Comparison of ENCODE assay signal across 1 cellular context in the genomic region with DNA sequence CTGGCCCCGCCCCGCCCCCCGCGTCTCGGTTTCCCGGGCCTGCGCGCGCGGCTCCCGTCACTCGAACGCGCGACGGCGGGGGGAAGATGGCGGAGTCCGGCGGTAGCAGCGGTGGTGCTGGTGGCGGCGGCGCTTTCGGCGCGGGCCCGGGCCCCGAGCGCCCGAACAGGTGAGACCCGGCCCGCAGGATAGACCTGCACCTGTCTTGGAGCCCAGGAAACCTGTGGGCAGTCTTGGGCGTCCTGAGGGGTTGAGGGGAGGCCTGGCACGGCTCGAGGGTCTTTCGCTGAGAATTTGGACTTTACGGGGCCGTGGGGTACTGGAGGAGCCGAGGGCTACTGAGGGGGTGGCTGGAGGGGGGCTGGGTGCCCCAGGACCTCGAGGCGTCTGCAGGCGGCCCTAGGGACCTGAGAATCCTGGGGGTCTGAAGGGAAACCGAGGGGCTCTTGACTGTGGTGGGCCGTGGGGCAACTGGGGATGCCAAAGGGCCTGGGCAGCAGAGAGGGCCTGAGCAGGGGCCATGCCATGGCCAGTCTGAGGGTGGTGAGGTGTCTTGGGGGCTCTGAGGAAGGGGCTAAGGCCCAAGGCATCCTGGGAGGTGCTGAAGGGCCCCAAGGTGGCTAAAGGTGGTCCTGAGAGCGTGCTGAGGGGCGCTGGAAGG.
A peak's percentile ranks its signal among the peaks of the same experiment; 100 is the strongest.
TF ChIP-seq lines count a peak whose summit lies in the region.

A gene with protein sequence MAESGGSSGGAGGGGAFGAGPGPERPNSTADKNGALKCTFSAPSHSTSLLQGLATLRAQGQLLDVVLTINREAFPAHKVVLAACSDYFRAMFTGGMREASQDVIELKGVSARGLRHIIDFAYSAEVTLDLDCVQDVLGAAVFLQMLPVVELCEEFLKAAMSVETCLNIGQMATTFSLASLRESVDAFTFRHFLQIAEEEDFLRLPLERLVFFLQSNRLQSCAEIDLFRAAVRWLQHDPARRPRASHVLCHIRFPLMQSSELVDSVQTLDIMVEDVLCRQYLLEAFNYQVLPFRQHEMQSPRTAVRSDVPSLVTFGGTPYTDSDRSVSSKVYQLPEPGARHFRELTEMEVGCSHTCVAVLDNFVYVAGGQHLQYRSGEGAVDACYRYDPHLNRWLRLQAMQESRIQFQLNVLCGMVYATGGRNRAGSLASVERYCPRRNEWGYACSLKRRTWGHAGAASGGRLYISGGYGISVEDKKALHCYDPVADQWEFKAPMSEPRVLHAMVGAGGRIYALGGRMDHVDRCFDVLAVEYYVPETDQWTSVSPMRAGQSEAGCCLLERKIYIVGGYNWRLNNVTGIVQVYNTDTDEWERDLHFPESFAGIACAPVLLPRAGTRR (plus strand): TSS at position 60 of the 661 bp plus-strand sequence. CDS start 27 bp downstream, at position 87.

TF ChIP-seq in GM12878, 131 proteins besides CTCF, POLR2A, EP300 and RAD21 (continued from another document):
- TF ChIP-seq, protein P1, sequence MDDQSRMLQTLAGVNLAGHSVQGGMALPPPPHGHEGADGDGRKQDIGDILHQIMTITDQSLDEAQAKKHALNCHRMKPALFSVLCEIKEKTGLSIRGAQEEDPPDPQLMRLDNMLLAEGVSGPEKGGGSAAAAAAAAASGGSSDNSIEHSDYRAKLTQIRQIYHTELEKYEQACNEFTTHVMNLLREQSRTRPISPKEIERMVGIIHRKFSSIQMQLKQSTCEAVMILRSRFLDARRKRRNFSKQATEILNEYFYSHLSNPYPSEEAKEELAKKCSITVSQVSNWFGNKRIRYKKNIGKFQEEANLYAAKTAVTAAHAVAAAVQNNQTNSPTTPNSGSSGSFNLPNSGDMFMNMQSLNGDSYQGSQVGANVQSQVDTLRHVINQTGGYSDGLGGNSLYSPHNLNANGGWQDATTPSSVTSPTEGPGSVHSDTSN (IDR thresholded peaks at IDR 0.05; ENCODE audit: insufficient replicate concordance, low read depth, low read length): peak; percentile 38
- TF ChIP-seq BHLHE40 (IDR thresholded peaks at IDR 0.05; ENCODE audit: borderline replicate concordance in 1 of 2, low read depth in 2 of 2, low read length in 1 of 2) (0 out of 4 replicates have a peak, but pooled peaks of 1 of the 2 experiments have one; percentile 14), NR2C1 (IDR thresholded peaks at IDR 0.05) (no peak), YY1 (IDR thresholded peaks at IDR 0.05; ENCODE audit: low read depth, low read length) (peak; percentile 94), IKZF1 (conservative IDR thresholded peaks at IDR 0.05) (peak; percentile 36; the same call in 1 of the 2 replicates), SRF (IDR thresholded peaks at IDR 0.05; ENCODE audit: low read depth in 2 of 2, low read length in 2 of 2) (peak in 1 of 2 experiments; percentile 64; a peak in 1 of 4 replicates), TAF1 (IDR thresholded peaks at IDR 0.05; ENCODE audit: borderline replicate concordance, low read depth, low read length) (peak; percentile 88; the same call in 1 of the 2 replicates), TCF12 (IDR thresholded peaks at IDR 0.05; ENCODE audit: low read depth, low read length) (peak; percentile 8; the same call in 1 of the 2 replicates), DPF2 (IDR thresholded peaks at IDR 0.05) (no peak), MXI1 (IDR thresholded peaks at IDR 0.05; ENCODE audit: low read depth, low read length) (no peak), MYC (IDR thresholded peaks at IDR 0.05; ENCODE audit: insufficient read depth, insufficient read length, insufficient replicate concordance, low read length, severe bottlenecking) (no peak), FOS (IDR thresholded peaks at IDR 0.05; ENCODE audit: borderline replicate concordance, extremely low read depth, insufficient read length) (no peak), GATAD2B (conservative IDR thresholded peaks at IDR 0.05; ENCODE audit: low read depth) (0 out of 2 replicates have a peak, but pooled peaks have one; percentile 39), BRCA1 (IDR thresholded peaks at IDR 0.05; ENCODE audit: low read depth, low read length) (no peak), CREB1 (IDR thresholded peaks at IDR 0.05; ENCODE audit: low read depth) (peak; percentile 91), HCFC1 (IDR thresholded peaks at IDR 0.05; ENCODE audit: low read length) (peak; percentile 36; the same call in 1 of the 2 replicates), POLR2AphosphoS5 (IDR thresholded peaks at IDR 0.05; ENCODE audit: low read length) (peak; percentile 48; the same call in 1 of the 2 replicates)
- TF ChIP-seq, protein P2, sequence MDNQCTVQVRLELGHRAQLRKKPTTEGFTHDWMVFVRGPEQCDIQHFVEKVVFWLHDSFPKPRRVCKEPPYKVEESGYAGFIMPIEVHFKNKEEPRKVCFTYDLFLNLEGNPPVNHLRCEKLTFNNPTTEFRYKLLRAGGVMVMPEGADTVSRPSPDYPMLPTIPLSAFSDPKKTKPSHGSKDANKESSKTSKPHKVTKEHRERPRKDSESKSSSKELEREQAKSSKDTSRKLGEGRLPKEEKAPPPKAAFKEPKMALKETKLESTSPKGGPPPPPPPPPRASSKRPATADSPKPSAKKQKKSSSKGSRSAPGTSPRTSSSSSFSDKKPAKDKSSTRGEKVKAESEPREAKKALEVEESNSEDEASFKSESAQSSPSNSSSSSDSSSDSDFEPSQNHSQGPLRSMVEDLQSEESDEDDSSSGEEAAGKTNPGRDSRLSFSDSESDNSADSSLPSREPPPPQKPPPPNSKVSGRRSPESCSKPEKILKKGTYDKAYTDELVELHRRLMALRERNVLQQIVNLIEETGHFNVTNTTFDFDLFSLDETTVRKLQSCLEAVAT (IDR thresholded peaks at IDR 0.05): no peak
